In the genomic region with DNA sequence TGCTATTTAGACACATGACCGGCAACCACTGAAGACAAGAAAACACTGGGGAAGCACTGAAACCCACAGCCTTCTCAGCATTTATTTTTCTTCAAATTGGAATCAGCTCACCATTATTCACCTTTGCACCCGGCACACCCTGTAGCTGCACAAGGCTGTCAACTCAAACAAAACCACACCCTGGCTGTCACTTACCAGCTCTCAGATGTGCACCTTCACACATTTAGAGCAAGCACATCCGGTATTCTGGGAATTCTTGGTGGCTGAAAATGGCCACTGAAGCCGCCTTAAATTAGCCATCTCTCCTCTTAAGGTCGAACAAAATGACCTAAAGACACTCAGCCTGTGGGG, we compare ENCODE assay signal across 9 cellular contexts. TPM values are rescaled to one million over a fixed set of nuclear protein-coding genes. Genes with fewer than 3 reads are reported as not detected.
DNase-seq lines count a peak whose midpoint lies in the region; ATAC-seq and TF ChIP-seq lines count a peak whose summit lies in the region.
"Had no signal": no experiment of that assay in that cellular context is flagged by ENCODE, and none has a peak within 500 bp of the region (broad histone marks: within the 10 kb centered on the region; RNA-seq: fewer than 3 reads in every experiment).

No MANE protein-coding gene starts in this region.

- no peaks in the 10 kb centered on the region for H3K36me3 ChIP-seq in left lung

- H3K4me3 ChIP-seq in left lung = peak overlapping the region in 1 of 2 donors; percentile 30

- H3K4me1 Mint-ChIP-seq in CD4-positive, alpha-beta T cell (ENCODE audit: low read depth) = peaks cover 76% of the 10 kb centered on the region
- H3K4me1 Mint-ChIP-seq in activated naive CD4-positive, alpha-beta T cell treated with anti-CD3 and anti-CD28 coated beads for 36 hours (ENCODE audit: low read depth) = peaks cover 53% of the 10 kb centered on the region
- peaks cover 40% of the 10 kb centered on the region for H3K4me1 Mint-ChIP-seq in stimulated activated memory B cell treated with anti-CD40 and anti-IgM and Interleukin-4, amounts not matched to agents 10 μg/mL and 1 μg/mL and 100 μg/mL, for 72 hours

- no peaks in the 10 kb centered on the region for H3K36me3 Mint-ChIP-seq in CD4-positive, alpha-beta T cell (ENCODE audit: low read depth)
- no peaks in the 10 kb centered on the region for H3K36me3 Mint-ChIP-seq in activated naive CD4-positive, alpha-beta T cell treated with anti-CD3 and anti-CD28 coated beads for 36 hours (ENCODE audit: low read depth)
- no peaks in the 10 kb centered on the region for H3K36me3 Mint-ChIP-seq in stimulated activated memory B cell treated with anti-CD40 and anti-IgM and Interleukin-4, amounts not matched to agents 10 μg/mL and 1 μg/mL and 100 μg/mL, for 72 hours

- no peak for TF ChIP-seq CTCF in CD4-positive, alpha-beta T cell (IDR thresholded peaks at IDR 0.05)
- TF ChIP-seq CTCF in GM20000 (IDR thresholded peaks at IDR 0.05; ENCODE audit: extremely low read depth, missing control alignments) = no peak
- no peak for TF ChIP-seq CTCF in left lung (IDR thresholded peaks at IDR 0.05)

- CTCF ChIA-PET in CD4-positive, alpha-beta T cell (lab: Charles Lee) = interaction anchor here (1.0 to 3.1 kb wide), 15 partner anchors 9 to 661 kb away, joined by 3 to 21 read pairs (median 5); a partner anchor contains a TSS
- CTCF ChIA-PET in activated naive CD4-positive, alpha-beta T cell treated with anti-CD3 and anti-CD28 coated beads for 36 hours (lab: Charles Lee) = interaction anchor here (0.6 to 2.3 kb wide), 7 partner anchors 9 to 192 kb away, joined by 3 to 17 read pairs (median 5); no protein-coding TSS in a partner anchor

- POLR2A ChIA-PET in CD4-positive, alpha-beta T cell (lab: Charles Lee) = interaction anchor here (0.7 to 3.1 kb wide), 21 partner anchors 8 to 542 kb away, joined by 3 to 45 read pairs (median 5); a partner anchor contains a TSS

- peaks cover 17 to 45% of the 10 kb centered on the region in 2 donors for H3K4me1 ChIP-seq in left lung

- peak overlapping the region; percentile 74 for H3K4me3 Mint-ChIP-seq in CD4-positive, alpha-beta T cell
- peak overlapping the region; percentile 63 for H3K4me3 Mint-ChIP-seq in activated naive CD4-positive, alpha-beta T cell treated with anti-CD3 and anti-CD28 coated beads for 36 hours
- H3K4me3 Mint-ChIP-seq in stimulated activated memory B cell treated with anti-CD40 and anti-IgM and Interleukin-4, amounts not matched to agents 10 μg/mL and 1 μg/mL and 100 μg/mL, for 72 hours = peak overlapping the region; percentile 65

- no peaks in the 10 kb centered on the region for H3K9me3 Mint-ChIP-seq in CD4-positive, alpha-beta T cell
- H3K9me3 Mint-ChIP-seq in activated naive CD4-positive, alpha-beta T cell treated with anti-CD3 and anti-CD28 coated beads for 36 hours = no peaks in the 10 kb centered on the region
- H3K9me3 Mint-ChIP-seq in stimulated activated memory B cell treated with anti-CD40 and anti-IgM and Interleukin-4, amounts not matched to agents 10 μg/mL and 1 μg/mL and 100 μg/mL, for 72 hours = no peaks in the 10 kb centered on the region

- H3K9me3 ChIP-seq in CD4-positive, alpha-beta T cell (ENCODE audit: control insufficient read depth, low read length) = no peaks in the 10 kb centered on the region
- no peaks in the 10 kb centered on the region for H3K9me3 ChIP-seq in left lung

- peak overlapping the region; percentile 81 for H3K27ac ChIP-seq in CD4-positive, alpha-beta T cell (ENCODE audit: low read depth, low read length)
- H3K27ac ChIP-seq in left lung = peak overlapping the region; percentile 67 to 83

- H3K27me3 ChIP-seq in CD4-positive, alpha-beta T cell (ENCODE audit: control insufficient read depth, insufficient read depth, low read length) = peaks cover 6% of the 10 kb centered on the region
- H3K27me3 ChIP-seq in left lung = peaks cover 8 to 23% of the 10 kb centered on the region in 2 donors

- ATAC-seq in CD4-positive, alpha-beta T cell (ENCODE audit: poor library complexity) = peak; percentile 57
- ATAC-seq in left lung = peak; percentile 7
- peak; percentile 55 for ATAC-seq in stimulated activated memory B cell treated with anti-CD40 and anti-IgM and Interleukin-4, amounts not matched to agents 10 μg/mL and 1 μg/mL and 100 μg/mL, for 72 hours

- intact Hi-C loops in CD4-positive, alpha-beta T cell (cut with DNase I, micrococcal nuclease) = loop anchor here (1.0 to 10.0 kb wide), 5 partner anchors 48 to 698 kb away; a partner anchor contains a TSS
- intact Hi-C loops in activated naive CD4-positive, alpha-beta T cell treated with anti-CD3 and anti-CD28 coated beads for 36 hours (cut with micrococcal nuclease) = loop anchor here (1.0 to 10.0 kb wide), 9 partner anchors 10 to 690 kb away; a partner anchor contains a TSS
- intact Hi-C loops in left lung (cut with DNase I) = no loop called here

- DNase-seq in CD4-positive, alpha-beta T cell = peak in 9 of 10 experiments; percentile 47 to 74 (median 58)
- DNase-seq in GM20000 (ENCODE audit: low spot score) = peak; percentile 47
- DNase-seq in HuH-7 (ENCODE audit: low spot score) = peak; percentile 61
- DNase-seq in activated naive CD4-positive, alpha-beta T cell treated with anti-CD3 and anti-CD28 coated beads for 36 hours = peak; percentile 93
- peak in 1 of 2 donors; percentile 4 for DNase-seq in left lung
- no peak for DNase-seq in glomerular visceral epithelial cell (ENCODE audit: extremely low spot score)
- no peak for DNase-seq in NCI-H82 treated with DMSO at 0.1 percent for 48 hours (lab: John Stamatoyannopoulos, UW; ENCODE audit: unreplicated experiment)

- peak overlapping the region; percentile 94 for H3K27ac Mint-ChIP-seq in CD4-positive, alpha-beta T cell
- peak overlapping the region; percentile 96 for H3K27ac Mint-ChIP-seq in activated naive CD4-positive, alpha-beta T cell treated with anti-CD3 and anti-CD28 coated beads for 36 hours
- H3K27ac Mint-ChIP-seq in stimulated activated memory B cell treated with anti-CD40 and anti-IgM and Interleukin-4, amounts not matched to agents 10 μg/mL and 1 μg/mL and 100 μg/mL, for 72 hours = peak overlapping the region; percentile 90

- H3K27me3 Mint-ChIP-seq in CD4-positive, alpha-beta T cell = peaks cover 4% of the 10 kb centered on the region
- peaks cover 9% of the 10 kb centered on the region for H3K27me3 Mint-ChIP-seq in activated naive CD4-positive, alpha-beta T cell treated with anti-CD3 and anti-CD28 coated beads for 36 hours (ENCODE audit: low read depth)
- peaks cover 31% of the 10 kb centered on the region for H3K27me3 Mint-ChIP-seq in stimulated activated memory B cell treated with anti-CD40 and anti-IgM and Interleukin-4, amounts not matched to agents 10 μg/mL and 1 μg/mL and 100 μg/mL, for 72 hours

RNA-seq across cellular contexts. Expression of a gene that starts 5.9 kb away (rescaled TPM):
- 10 to 100 TPM; 26.2 to 28.0 TPM for total RNA-seq in CD4-positive, alpha-beta T cell
- total RNA-seq in activated naive CD4-positive, alpha-beta T cell treated with anti-CD3 and anti-CD28 coated beads for 36 hours = 1 to 10 TPM; 5.3 to 6.2 TPM
- total RNA-seq in left lung = 10 to 100 TPM; 12.0 to 12.4 TPM

RNA-seq across cellular contexts. Expression of a gene that starts 6.2 kb away (rescaled TPM):
- total RNA-seq in CD4-positive, alpha-beta T cell = under 1 TPM in 1 of 2 experiments, not detected in 1; 0.17 TPM
- total RNA-seq in activated naive CD4-positive, alpha-beta T cell treated with anti-CD3 and anti-CD28 coated beads for 36 hours = not detected
- total RNA-seq in left lung = 1 to 10 TPM; 1.3 to 2.6 TPM
- total RNA-seq: HT1080 had no signal

RNA-seq across cellular contexts. Expression of a gene that starts 56.4 kb away (rescaled TPM):
- 100 to 1,000 TPM; 106 to 109 TPM for total RNA-seq in CD4-positive, alpha-beta T cell
- 10 to 100 TPM; 69.2 to 73.1 TPM for total RNA-seq in activated naive CD4-positive, alpha-beta T cell treated with anti-CD3 and anti-CD28 coated beads for 36 hours
- total RNA-seq in left lung = 10 to 100 TPM; 42.2 to 46.2 TPM

Comparison
In these comparisons a context has a peak if more than half of its experiments do, and no peak if none do; other contexts are left out.
1. ATAC-seq: peak in every context shown above with its lines; median percentile 57 in CD4-positive, alpha-beta T cell; 55 in stimulated activated memory B cell treated with anti-CD40 and anti-IgM and Interleukin-4, amounts not matched to agents 10 μg/mL and 1 μg/mL and 100 μg/mL, for 72 hours; 7 in left lung.
2. DNase-seq: peak in CD4-positive, alpha-beta T cell (9 of 10), GM20000 (single experiment), HuH-7 (single experiment) and activated naive CD4-positive, alpha-beta T cell treated with anti-CD3 and anti-CD28 coated beads for 36 hours (single experiment); none in glomerular visceral epithelial cell (single experiment) and NCI-H82 treated with DMSO at 0.1 percent for 48 hours (single experiment).
3. intact Hi-C loops: an anchor here in CD4-positive, alpha-beta T cell (1.0 to 10.0 kb wide) and activated naive CD4-positive, alpha-beta T cell treated with anti-CD3 and anti-CD28 coated beads for 36 hours (1.0 to 10.0 kb wide); none called in left lung.
4. Peak in every context shown above with its lines, with median percentiles within 50 percentile points of each other: H3K27ac Mint-ChIP-seq and H3K4me3 Mint-ChIP-seq.